ENCODE assay signal across 2 cellular contexts in genomic region chr16:19252904-19253303, GRCh38.
TF ChIP-seq lines count a peak whose summit lies in the region.

No MANE protein-coding gene starts in this region.

TF ChIP-seq in GM23338, 12 proteins besides CTCF, POLR2A, EP300 and RAD21 (continued from another document):
- TF ChIP-seq ZNF114 (CRISPR knock-in tag; IDR thresholded peaks at IDR 0.05) (no peak), STAT1 (IDR thresholded peaks at IDR 0.05; ENCODE audit: unreplicated experiment) (no peak), ETS1 (IDR thresholded peaks at IDR 0.05) (no peak), ZNF331 (CRISPR knock-in tag; IDR thresholded peaks at IDR 0.05; ENCODE audit: low read depth) (no peak), ZNF462 (CRISPR knock-in tag; IDR thresholded peaks at IDR 0.05) (no peak), CREB1 (CRISPR knock-in tag; IDR thresholded peaks at IDR 0.05; ENCODE audit: low read depth) (no peak), NANOG (IDR thresholded peaks at IDR 0.05; ENCODE audit: borderline replicate concordance) (no peak), EZH2 (IDR thresholded peaks at IDR 0.05; ENCODE audit: low read depth, unreplicated experiment) (no peak), REST (IDR thresholded peaks at IDR 0.05; ENCODE audit: unreplicated experiment) (no peak), POLR2AphosphoS5 (IDR thresholded peaks at IDR 0.05; ENCODE audit: low read depth) (no peak)
TF ChIP-seq in GM23338: peak in this region for 0.

TF ChIP-seq in K562, 482 proteins besides CTCF, POLR2A, EP300 and RAD21 (continued from another document):
- TF ChIP-seq MYC (IDR thresholded peaks at IDR 0.05; ENCODE audit: low read depth, low read length) (0 out of 2 replicates have a peak, but pooled peaks have one; percentile 29), MYC (CRISPR knock-in tag; IDR thresholded peaks at IDR 0.05; ENCODE audit: borderline replicate concordance, low read depth) (no peak), NFE2 (IDR thresholded peaks at IDR 0.05; ENCODE audit: low read depth) (no peak), PREB (CRISPR knock-in tag; IDR thresholded peaks at IDR 0.05) (no peak), E2F6 (IDR thresholded peaks at IDR 0.05; ENCODE audit: borderline replicate concordance in 1 of 2, extremely low read depth in 1 of 2, insufficient read depth in 1 of 2, insufficient read length in 1 of 2, low read depth in 1 of 2, low read length in 1 of 2, poor library complexity in 1 of 2, severe bottlenecking in 1 of 2) (no peak), PHTF2 (CRISPR knock-in tag; IDR thresholded peaks at IDR 0.05) (no peak), ELF1 (tag; IDR thresholded peaks at IDR 0.05) (peak; percentile 63), DPF2 (IDR thresholded peaks at IDR 0.05) (no peak), ZNF707 (CRISPR knock-in tag; conservative IDR thresholded peaks at IDR 0.05) (no peak), STAG1 (CRISPR knock-in tag; IDR thresholded peaks at IDR 0.05; ENCODE audit: borderline replicate concordance) (no peak), ZBTB40 (IDR thresholded peaks at IDR 0.05) (peak; percentile 97), ZBTB40 (CRISPR knock-in tag; IDR thresholded peaks at IDR 0.05) (peak; percentile 91), ZNF212 (CRISPR knock-in tag; IDR thresholded peaks at IDR 0.05) (no peak), FOXM1 (IDR thresholded peaks at IDR 0.05; ENCODE audit: low read depth) (no peak), FOXM1 (CRISPR knock-in tag; IDR thresholded peaks at IDR 0.05; ENCODE audit: low read depth) (no peak), ZBTB1 (CRISPR knock-in tag; IDR thresholded peaks at IDR 0.05; ENCODE audit: borderline replicate concordance, low read depth) (no peak), SPI1 (IDR thresholded peaks at IDR 0.05; ENCODE audit: borderline replicate concordance, low read depth, low read length) (peak; percentile 75), ZNF592 (IDR thresholded peaks at IDR 0.05) (no peak), C11orf30 (IDR thresholded peaks at IDR 0.05; ENCODE audit: low read depth) (no peak)
